ENCODE assay signal across 1 cellular context in genomic region chr12:108577458-108577857, GRCh38.
A peak's percentile ranks its signal among the peaks of the same experiment; 100 is the strongest.
TF ChIP-seq lines count a peak whose summit lies in the region.

No MANE protein-coding gene starts in this region.

TF ChIP-seq in HepG2, 621 proteins besides CTCF, POLR2A, EP300 and RAD21:
- TF ChIP-seq PAF1 (CRISPR knock-in tag; IDR thresholded peaks at IDR 0.05) (no peak), CREB1 (IDR thresholded peaks at IDR 0.05) (peak; percentile 84), CREB1 (CRISPR knock-in tag; IDR thresholded peaks at IDR 0.05) (no peak)
